Comparison of ENCODE assay signal across 1 cellular context in genomic region chr22:22666307-22667091, GRCh38.
A peak's percentile ranks its signal among the peaks of the same experiment; 100 is the strongest.
TF ChIP-seq lines count a peak whose summit lies in the region.

No MANE protein-coding gene starts in this region.

TF ChIP-seq in K562, 482 proteins besides CTCF, POLR2A, EP300 and RAD21 (continued from another document and continues in another):
- TF ChIP-seq CBFA2T3 (IDR thresholded peaks at IDR 0.05) = peak; percentile 2; the same call in 1 of the 2 replicates
- peak; percentile 68; the same call in 1 of the 2 replicates for TF ChIP-seq E2F1 (CRISPR knock-in tag; IDR thresholded peaks at IDR 0.05)
- peak in 1 of 3 experiments; percentile 39 for TF ChIP-seq YY1 (IDR thresholded peaks at IDR 0.05; ENCODE audit: borderline replicate concordance in 1 of 3, control insufficient read depth in 1 of 3, extremely low read depth in 1 of 3, insufficient read depth in 3 of 3, insufficient read length in 1 of 3, insufficient replicate concordance in 2 of 3, low read depth in 1 of 3, low read length in 2 of 3)
- peak; percentile 92 for TF ChIP-seq CTCFL (IDR thresholded peaks at IDR 0.05; ENCODE audit: borderline replicate concordance, insufficient read depth, low read depth, low read length, poor library complexity, severe bottlenecking)
- TF ChIP-seq TBP (optimal IDR thresholded peaks at IDR 0.05; ENCODE audit: low read depth, low read length) = peak; percentile 49
- TF ChIP-seq ZKSCAN1 (IDR thresholded peaks at IDR 0.05; ENCODE audit: low read depth, low read length) = no peak
- TF ChIP-seq CHCHD3 (CRISPR knock-in tag; IDR thresholded peaks at IDR 0.05) = no peak
- TF ChIP-seq MEF2D (tag; conservative IDR thresholded peaks at IDR 0.05; ENCODE audit: low read depth) = no peak
- TF ChIP-seq TEAD4 (IDR thresholded peaks at IDR 0.05; ENCODE audit: low read length) = peak; percentile 45
- no peak for TF ChIP-seq TEAD4 (CRISPR knock-in tag; IDR thresholded peaks at IDR 0.05; ENCODE audit: borderline replicate concordance)
- TF ChIP-seq SIN3A (IDR thresholded peaks at IDR 0.05; ENCODE audit: borderline replicate concordance in 2 of 2, control insufficient read depth in 1 of 2, low read depth in 2 of 2, low read length in 2 of 2) = peak in 1 of 2 experiments; percentile 76; a peak in 1 of 4 replicates
- no peak for TF ChIP-seq NR3C1 (CRISPR knock-in tag; IDR thresholded peaks at IDR 0.05)
- peak; percentile 98 for TF ChIP-seq MGA (IDR thresholded peaks at IDR 0.05)
- TF ChIP-seq RB1 (IDR thresholded peaks at IDR 0.05; ENCODE audit: low read depth) = peak; percentile 85
- no peak for TF ChIP-seq EZH2 (IDR thresholded peaks at IDR 0.05; ENCODE audit: borderline replicate concordance, low read depth, low read length)
- peak in 1 of 2 experiments; percentile 71; a peak in 2 of 4 replicates for TF ChIP-seq MAZ (CRISPR knock-in tag; conservative IDR thresholded peaks at IDR 0.05 in 1 of 2, IDR thresholded peaks at IDR 0.05 in 1 of 2)
- no peak for TF ChIP-seq MED1 (CRISPR knock-in tag; IDR thresholded peaks at IDR 0.05; ENCODE audit: borderline replicate concordance)
- no peak for TF ChIP-seq GATAD2B (IDR thresholded peaks at IDR 0.05; ENCODE audit: borderline replicate concordance)
- no peak for TF ChIP-seq SP2 (IDR thresholded peaks at IDR 0.05; ENCODE audit: extremely low read depth, low read depth, low read length, poor library complexity, severe bottlenecking)
- TF ChIP-seq E2F3 (CRISPR knock-in tag; IDR thresholded peaks at IDR 0.05) = no peak
- peak; percentile 73; the same call in 1 of the 2 replicates for TF ChIP-seq HMGXB4 (CRISPR knock-in tag; IDR thresholded peaks at IDR 0.05)
- TF ChIP-seq NFE2 (IDR thresholded peaks at IDR 0.05; ENCODE audit: low read depth) = no peak
- peak; percentile 86 for TF ChIP-seq DACH1 (IDR thresholded peaks at IDR 0.05; ENCODE audit: partially characterized antibody)
- TF ChIP-seq RBBP5 (IDR thresholded peaks at IDR 0.05; ENCODE audit: borderline replicate concordance, insufficient read depth, low read length, poor library complexity, severe bottlenecking) = no peak
- 0 out of 2 replicates have a peak, but pooled peaks have one; percentile 54 for TF ChIP-seq TCF7 (IDR thresholded peaks at IDR 0.05; ENCODE audit: borderline replicate concordance)
- TF ChIP-seq DMBX1 (CRISPR knock-in tag; IDR thresholded peaks at IDR 0.05; ENCODE audit: borderline replicate concordance) = no peak
- TF ChIP-seq ZBTB40 (IDR thresholded peaks at IDR 0.05) = no peak
- peak; percentile 66 for TF ChIP-seq ZBTB40 (CRISPR knock-in tag; IDR thresholded peaks at IDR 0.05)
- peak; percentile 55; the same call in 1 of the 2 replicates for TF ChIP-seq CREB1 (IDR thresholded peaks at IDR 0.05)
- TF ChIP-seq CREB1 (CRISPR knock-in tag; IDR thresholded peaks at IDR 0.05) = no peak
